Comparison of ENCODE assay signal across 1 cellular context in the genomic region with DNA sequence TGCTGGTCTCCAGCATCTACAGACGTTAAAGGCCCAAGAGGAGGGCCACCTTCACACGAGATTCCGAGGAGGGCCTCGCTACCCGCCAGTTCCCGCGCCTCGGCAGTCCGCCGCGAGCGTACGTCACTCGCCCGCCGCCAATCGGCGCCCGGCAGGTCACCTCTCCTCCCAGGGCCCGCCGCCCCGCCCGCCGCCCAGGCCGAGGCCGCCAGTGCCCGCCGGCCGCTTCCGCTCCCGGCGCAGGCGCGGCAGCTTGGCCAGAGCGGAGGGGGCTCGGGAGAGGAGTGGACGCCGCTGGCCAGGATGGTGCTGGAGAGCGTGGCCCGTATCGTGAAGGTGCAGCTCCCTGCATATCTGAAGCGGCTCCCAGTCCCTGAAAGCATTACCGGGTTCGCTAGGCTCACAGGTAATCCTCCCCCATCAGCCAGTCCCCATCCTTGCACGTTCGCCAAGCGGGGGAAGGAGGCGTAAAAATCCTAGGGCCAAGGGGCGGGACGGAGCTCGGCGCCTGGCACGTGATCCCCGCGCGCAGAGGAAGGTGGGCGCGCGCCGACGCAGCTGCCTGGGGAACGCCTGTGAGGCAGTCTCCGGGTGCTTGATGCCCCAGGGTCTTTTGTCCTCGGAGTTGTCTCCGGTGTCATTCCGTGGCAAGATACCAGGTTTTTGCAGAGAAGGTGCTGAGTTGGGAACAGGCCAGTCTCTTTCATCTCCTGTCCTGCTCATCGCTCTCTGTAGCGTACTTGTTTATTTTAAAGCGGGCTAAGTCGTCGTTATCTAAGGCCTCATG.
TF ChIP-seq lines count a peak whose summit lies in the region.

A gene with protein sequence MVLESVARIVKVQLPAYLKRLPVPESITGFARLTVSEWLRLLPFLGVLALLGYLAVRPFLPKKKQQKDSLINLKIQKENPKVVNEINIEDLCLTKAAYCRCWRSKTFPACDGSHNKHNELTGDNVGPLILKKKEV (plus strand): TSS at position 211 of the 787 bp plus-strand sequence. CDS start 93 bp downstream, at position 304.

TF ChIP-seq in H1, 55 proteins besides CTCF, POLR2A, EP300 and RAD21 (continues in another document):
- TF ChIP-seq CBX5 (IDR thresholded peaks at IDR 0.05; ENCODE audit: low read depth, low read length) = no peak
- no peak for TF ChIP-seq NANOG (IDR thresholded peaks at IDR 0.05; ENCODE audit: insufficient read depth, low read depth, low read length, poor library complexity, severe bottlenecking)
- TF ChIP-seq POLR2AphosphoS5 (IDR thresholded peaks at IDR 0.05; ENCODE audit: low read depth, low read length) = peak; percentile 95
- no peak for TF ChIP-seq SP4 (IDR thresholded peaks at IDR 0.05; ENCODE audit: low read length)
- peak; percentile 100 for TF ChIP-seq PHF8 (conservative IDR thresholded peaks at IDR 0.05; ENCODE audit: low read depth, low read length)
- TF ChIP-seq, protein P1, sequence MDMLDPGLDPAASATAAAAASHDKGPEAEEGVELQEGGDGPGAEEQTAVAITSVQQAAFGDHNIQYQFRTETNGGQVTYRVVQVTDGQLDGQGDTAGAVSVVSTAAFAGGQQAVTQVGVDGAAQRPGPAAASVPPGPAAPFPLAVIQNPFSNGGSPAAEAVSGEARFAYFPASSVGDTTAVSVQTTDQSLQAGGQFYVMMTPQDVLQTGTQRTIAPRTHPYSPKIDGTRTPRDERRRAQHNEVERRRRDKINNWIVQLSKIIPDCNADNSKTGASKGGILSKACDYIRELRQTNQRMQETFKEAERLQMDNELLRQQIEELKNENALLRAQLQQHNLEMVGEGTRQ (IDR thresholded peaks at IDR 0.05; ENCODE audit: low read length) = peak; percentile 90
- TF ChIP-seq NRF1 (IDR thresholded peaks at IDR 0.05; ENCODE audit: low read depth, low read length) = peak; percentile 34; the same call in 1 of the 2 replicates
- TF ChIP-seq CBX8 (IDR thresholded peaks at IDR 0.05; ENCODE audit: borderline replicate concordance, low read depth, low read length) = no peak
- TF ChIP-seq EZH2 (IDR thresholded peaks at IDR 0.05; ENCODE audit: low read depth, low read length, severe bottlenecking) = no peak
- TF ChIP-seq HDAC6 (IDR thresholded peaks at IDR 0.05; ENCODE audit: low read depth, low read length) = no peak
- no peak for TF ChIP-seq BACH1 (IDR thresholded peaks at IDR 0.05; ENCODE audit: low read length)
- no peak for TF ChIP-seq ZNF274 (IDR thresholded peaks at IDR 0.05; ENCODE audit: borderline replicate concordance, extremely low read depth, low read length)
- peak; percentile 78 for TF ChIP-seq TBP (IDR thresholded peaks at IDR 0.05; ENCODE audit: low read depth, low read length)
- TF ChIP-seq SIN3A (conservative IDR thresholded peaks at IDR 0.05 in 1 of 2, IDR thresholded peaks at IDR 0.05 in 1 of 2; ENCODE audit: low read depth in 1 of 2, low read length in 2 of 2) = peak in 1 of 2 experiments; percentile 76; a peak in 1 of 4 replicates
- TF ChIP-seq CEBPB (IDR thresholded peaks at IDR 0.05; ENCODE audit: low read depth, low read length) = no peak
- no peak for TF ChIP-seq POU5F1 (IDR thresholded peaks at IDR 0.05; ENCODE audit: low read depth, low read length)
- peak; percentile 65 for TF ChIP-seq TAF7 (optimal IDR thresholded peaks at IDR 0.05; ENCODE audit: borderline replicate concordance, low read depth, low read length)
- peak in 1 of 2 experiments; percentile 28; a peak in 1 of 4 replicates for TF ChIP-seq HDAC2 (IDR thresholded peaks at IDR 0.05; ENCODE audit: borderline replicate concordance in 1 of 2, low read depth in 2 of 2, low read length in 2 of 2)
- TF ChIP-seq KDM5A (IDR thresholded peaks at IDR 0.05; ENCODE audit: low read length) = no peak
- TF ChIP-seq EGR1 (IDR thresholded peaks at IDR 0.05; ENCODE audit: borderline replicate concordance, low read depth, low read length) = no peak
- TF ChIP-seq FOSL1 (IDR thresholded peaks at IDR 0.05; ENCODE audit: insufficient read depth, low read depth, low read length) = no peak
- TF ChIP-seq SUZ12 (IDR thresholded peaks at IDR 0.05; ENCODE audit: low read length) = no peak
- TF ChIP-seq YY1 (IDR thresholded peaks at IDR 0.05; ENCODE audit: low read depth, low read length) = no peak
- peak; percentile 52; the same call in 1 of the 2 replicates for TF ChIP-seq CHD2 (IDR thresholded peaks at IDR 0.05; ENCODE audit: low read length)
- TF ChIP-seq TCF12 (IDR thresholded peaks at IDR 0.05; ENCODE audit: low read depth, low read length) = no peak
- peak; percentile 76 for TF ChIP-seq CREB1 (IDR thresholded peaks at IDR 0.05)
- TF ChIP-seq, protein P2, sequence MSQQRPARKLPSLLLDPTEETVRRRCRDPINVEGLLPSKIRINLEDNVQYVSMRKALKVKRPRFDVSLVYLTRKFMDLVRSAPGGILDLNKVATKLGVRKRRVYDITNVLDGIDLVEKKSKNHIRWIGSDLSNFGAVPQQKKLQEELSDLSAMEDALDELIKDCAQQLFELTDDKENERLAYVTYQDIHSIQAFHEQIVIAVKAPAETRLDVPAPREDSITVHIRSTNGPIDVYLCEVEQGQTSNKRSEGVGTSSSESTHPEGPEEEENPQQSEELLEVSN (IDR thresholded peaks at IDR 0.05) = peak; percentile 90
- no peak for TF ChIP-seq SIX5 (IDR thresholded peaks at IDR 0.05; ENCODE audit: low read depth, low read length)
- TF ChIP-seq, protein P3, sequence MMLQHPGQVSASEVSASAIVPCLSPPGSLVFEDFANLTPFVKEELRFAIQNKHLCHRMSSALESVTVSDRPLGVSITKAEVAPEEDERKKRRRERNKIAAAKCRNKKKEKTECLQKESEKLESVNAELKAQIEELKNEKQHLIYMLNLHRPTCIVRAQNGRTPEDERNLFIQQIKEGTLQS (IDR thresholded peaks at IDR 0.05; ENCODE audit: insufficient read depth, low read depth, low read length) = peak; percentile 60; the same call in 1 of the 2 replicates
- TF ChIP-seq SIRT6 (IDR thresholded peaks at IDR 0.05; ENCODE audit: low read length) = no peak
- peak; percentile 56 for TF ChIP-seq TEAD4 (IDR thresholded peaks at IDR 0.05; ENCODE audit: low read depth, low read length)
- TF ChIP-seq KDM1A (IDR thresholded peaks at IDR 0.05; ENCODE audit: borderline replicate concordance, low read length) = no peak
- no peak for TF ChIP-seq CTBP2 (IDR thresholded peaks at IDR 0.05; ENCODE audit: borderline replicate concordance, insufficient read depth, insufficient read length, low read length)
- TF ChIP-seq, protein P4, sequence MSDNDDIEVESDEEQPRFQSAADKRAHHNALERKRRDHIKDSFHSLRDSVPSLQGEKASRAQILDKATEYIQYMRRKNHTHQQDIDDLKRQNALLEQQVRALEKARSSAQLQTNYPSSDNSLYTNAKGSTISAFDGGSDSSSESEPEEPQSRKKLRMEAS (IDR thresholded peaks at IDR 0.05) = peak; percentile 96
- TF ChIP-seq TAF1 (IDR thresholded peaks at IDR 0.05; ENCODE audit: low read depth, low read length) = peak; percentile 95
- TF ChIP-seq JUND (IDR thresholded peaks at IDR 0.05; ENCODE audit: low read length) = peak; percentile 9; the same call in 1 of the 2 replicates
- TF ChIP-seq RNF2 (IDR thresholded peaks at IDR 0.05; ENCODE audit: borderline replicate concordance, low read depth, low read length, missing control alignments, poor library complexity, severe bottlenecking) = no peak
- no peak for TF ChIP-seq MAFK (IDR thresholded peaks at IDR 0.05; ENCODE audit: low read depth, low read length)
- TF ChIP-seq GTF2F1 (IDR thresholded peaks at IDR 0.05; ENCODE audit: borderline replicate concordance, low read depth, low read length) = 0 out of 2 replicates have a peak, but pooled peaks have one; percentile 6
- TF ChIP-seq, protein P5, sequence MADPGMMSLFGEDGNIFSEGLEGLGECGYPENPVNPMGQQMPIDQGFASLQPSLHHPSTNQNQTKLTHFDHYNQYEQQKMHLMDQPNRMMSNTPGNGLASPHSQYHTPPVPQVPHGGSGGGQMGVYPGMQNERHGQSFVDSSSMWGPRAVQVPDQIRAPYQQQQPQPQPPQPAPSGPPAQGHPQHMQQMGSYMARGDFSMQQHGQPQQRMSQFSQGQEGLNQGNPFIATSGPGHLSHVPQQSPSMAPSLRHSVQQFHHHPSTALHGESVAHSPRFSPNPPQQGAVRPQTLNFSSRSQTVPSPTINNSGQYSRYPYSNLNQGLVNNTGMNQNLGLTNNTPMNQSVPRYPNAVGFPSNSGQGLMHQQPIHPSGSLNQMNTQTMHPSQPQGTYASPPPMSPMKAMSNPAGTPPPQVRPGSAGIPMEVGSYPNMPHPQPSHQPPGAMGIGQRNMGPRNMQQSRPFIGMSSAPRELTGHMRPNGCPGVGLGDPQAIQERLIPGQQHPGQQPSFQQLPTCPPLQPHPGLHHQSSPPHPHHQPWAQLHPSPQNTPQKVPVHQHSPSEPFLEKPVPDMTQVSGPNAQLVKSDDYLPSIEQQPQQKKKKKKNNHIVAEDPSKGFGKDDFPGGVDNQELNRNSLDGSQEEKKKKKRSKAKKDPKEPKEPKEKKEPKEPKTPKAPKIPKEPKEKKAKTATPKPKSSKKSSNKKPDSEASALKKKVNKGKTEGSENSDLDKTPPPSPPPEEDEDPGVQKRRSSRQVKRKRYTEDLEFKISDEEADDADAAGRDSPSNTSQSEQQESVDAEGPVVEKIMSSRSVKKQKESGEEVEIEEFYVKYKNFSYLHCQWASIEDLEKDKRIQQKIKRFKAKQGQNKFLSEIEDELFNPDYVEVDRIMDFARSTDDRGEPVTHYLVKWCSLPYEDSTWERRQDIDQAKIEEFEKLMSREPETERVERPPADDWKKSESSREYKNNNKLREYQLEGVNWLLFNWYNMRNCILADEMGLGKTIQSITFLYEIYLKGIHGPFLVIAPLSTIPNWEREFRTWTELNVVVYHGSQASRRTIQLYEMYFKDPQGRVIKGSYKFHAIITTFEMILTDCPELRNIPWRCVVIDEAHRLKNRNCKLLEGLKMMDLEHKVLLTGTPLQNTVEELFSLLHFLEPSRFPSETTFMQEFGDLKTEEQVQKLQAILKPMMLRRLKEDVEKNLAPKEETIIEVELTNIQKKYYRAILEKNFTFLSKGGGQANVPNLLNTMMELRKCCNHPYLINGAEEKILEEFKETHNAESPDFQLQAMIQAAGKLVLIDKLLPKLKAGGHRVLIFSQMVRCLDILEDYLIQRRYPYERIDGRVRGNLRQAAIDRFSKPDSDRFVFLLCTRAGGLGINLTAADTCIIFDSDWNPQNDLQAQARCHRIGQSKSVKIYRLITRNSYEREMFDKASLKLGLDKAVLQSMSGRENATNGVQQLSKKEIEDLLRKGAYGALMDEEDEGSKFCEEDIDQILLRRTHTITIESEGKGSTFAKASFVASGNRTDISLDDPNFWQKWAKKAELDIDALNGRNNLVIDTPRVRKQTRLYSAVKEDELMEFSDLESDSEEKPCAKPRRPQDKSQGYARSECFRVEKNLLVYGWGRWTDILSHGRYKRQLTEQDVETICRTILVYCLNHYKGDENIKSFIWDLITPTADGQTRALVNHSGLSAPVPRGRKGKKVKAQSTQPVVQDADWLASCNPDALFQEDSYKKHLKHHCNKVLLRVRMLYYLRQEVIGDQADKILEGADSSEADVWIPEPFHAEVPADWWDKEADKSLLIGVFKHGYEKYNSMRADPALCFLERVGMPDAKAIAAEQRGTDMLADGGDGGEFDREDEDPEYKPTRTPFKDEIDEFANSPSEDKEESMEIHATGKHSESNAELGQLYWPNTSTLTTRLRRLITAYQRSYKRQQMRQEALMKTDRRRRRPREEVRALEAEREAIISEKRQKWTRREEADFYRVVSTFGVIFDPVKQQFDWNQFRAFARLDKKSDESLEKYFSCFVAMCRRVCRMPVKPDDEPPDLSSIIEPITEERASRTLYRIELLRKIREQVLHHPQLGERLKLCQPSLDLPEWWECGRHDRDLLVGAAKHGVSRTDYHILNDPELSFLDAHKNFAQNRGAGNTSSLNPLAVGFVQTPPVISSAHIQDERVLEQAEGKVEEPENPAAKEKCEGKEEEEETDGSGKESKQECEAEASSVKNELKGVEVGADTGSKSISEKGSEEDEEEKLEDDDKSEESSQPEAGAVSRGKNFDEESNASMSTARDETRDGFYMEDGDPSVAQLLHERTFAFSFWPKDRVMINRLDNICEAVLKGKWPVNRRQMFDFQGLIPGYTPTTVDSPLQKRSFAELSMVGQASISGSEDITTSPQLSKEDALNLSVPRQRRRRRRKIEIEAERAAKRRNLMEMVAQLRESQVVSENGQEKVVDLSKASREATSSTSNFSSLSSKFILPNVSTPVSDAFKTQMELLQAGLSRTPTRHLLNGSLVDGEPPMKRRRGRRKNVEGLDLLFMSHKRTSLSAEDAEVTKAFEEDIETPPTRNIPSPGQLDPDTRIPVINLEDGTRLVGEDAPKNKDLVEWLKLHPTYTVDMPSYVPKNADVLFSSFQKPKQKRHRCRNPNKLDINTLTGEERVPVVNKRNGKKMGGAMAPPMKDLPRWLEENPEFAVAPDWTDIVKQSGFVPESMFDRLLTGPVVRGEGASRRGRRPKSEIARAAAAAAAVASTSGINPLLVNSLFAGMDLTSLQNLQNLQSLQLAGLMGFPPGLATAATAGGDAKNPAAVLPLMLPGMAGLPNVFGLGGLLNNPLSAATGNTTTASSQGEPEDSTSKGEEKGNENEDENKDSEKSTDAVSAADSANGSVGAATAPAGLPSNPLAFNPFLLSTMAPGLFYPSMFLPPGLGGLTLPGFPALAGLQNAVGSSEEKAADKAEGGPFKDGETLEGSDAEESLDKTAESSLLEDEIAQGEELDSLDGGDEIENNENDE (IDR thresholded peaks at IDR 0.05; ENCODE audit: insufficient replicate concordance, low read length) = no peak
- peak; percentile 7; the same call in 1 of the 2 replicates for TF ChIP-seq SP1 (IDR thresholded peaks at IDR 0.05; ENCODE audit: low read depth, low read length)
- TF ChIP-seq CHD1 (IDR thresholded peaks at IDR 0.05; ENCODE audit: low read depth, low read length) = no peak
- TF ChIP-seq SRF (IDR thresholded peaks at IDR 0.05; ENCODE audit: low read depth, low read length) = no peak
- no peak for TF ChIP-seq SAP30 (IDR thresholded peaks at IDR 0.05; ENCODE audit: insufficient read depth, insufficient replicate concordance, low read length)
- TF ChIP-seq GABPA (IDR thresholded peaks at IDR 0.05; ENCODE audit: borderline replicate concordance, insufficient read depth, low read length) = no peak
- TF ChIP-seq BCL11A (IDR thresholded peaks at IDR 0.05; ENCODE audit: low read depth in 2 of 2, low read length in 2 of 2) = no peak
- TF ChIP-seq RXRA (IDR thresholded peaks at IDR 0.05; ENCODE audit: insufficient read depth, low read depth, low read length) = no peak
- TF ChIP-seq JUN (IDR thresholded peaks at IDR 0.05; ENCODE audit: low read depth, low read length) = no peak
- TF ChIP-seq, protein P6, sequence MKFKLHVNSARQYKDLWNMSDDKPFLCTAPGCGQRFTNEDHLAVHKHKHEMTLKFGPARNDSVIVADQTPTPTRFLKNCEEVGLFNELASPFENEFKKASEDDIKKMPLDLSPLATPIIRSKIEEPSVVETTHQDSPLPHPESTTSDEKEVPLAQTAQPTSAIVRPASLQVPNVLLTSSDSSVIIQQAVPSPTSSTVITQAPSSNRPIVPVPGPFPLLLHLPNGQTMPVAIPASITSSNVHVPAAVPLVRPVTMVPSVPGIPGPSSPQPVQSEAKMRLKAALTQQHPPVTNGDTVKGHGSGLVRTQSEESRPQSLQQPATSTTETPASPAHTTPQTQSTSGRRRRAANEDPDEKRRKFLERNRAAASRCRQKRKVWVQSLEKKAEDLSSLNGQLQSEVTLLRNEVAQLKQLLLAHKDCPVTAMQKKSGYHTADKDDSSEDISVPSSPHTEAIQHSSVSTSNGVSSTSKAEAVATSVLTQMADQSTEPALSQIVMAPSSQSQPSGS (IDR thresholded peaks at IDR 0.05; ENCODE audit: low read length) = no peak
- TF ChIP-seq BRCA1 (IDR thresholded peaks at IDR 0.05; ENCODE audit: low read depth, low read length) = no peak
- TF ChIP-seq RFX5 (IDR thresholded peaks at IDR 0.05; ENCODE audit: borderline replicate concordance, low read depth, low read length) = no peak
- peak; percentile 78 for TF ChIP-seq KDM4A (IDR thresholded peaks at IDR 0.05; ENCODE audit: low read depth, low read length, severe bottlenecking)
- no peak for TF ChIP-seq SP2 (IDR thresholded peaks at IDR 0.05; ENCODE audit: low read length)
